Comparison of ENCODE assay signal across 11 cellular contexts in genomic region chr14:22131749-22132476, GRCh38.
A peak's percentile ranks its signal among the peaks of the same experiment; 100 is the strongest.
DNase-seq lines count a peak whose midpoint lies in the region; ATAC-seq, FAIRE-seq and TF ChIP-seq lines count a peak whose summit lies in the region.
"Had no signal": no experiment of that assay in that cellular context is flagged by ENCODE, and none has a peak within 500 bp of the region (broad histone marks: within the 10 kb centered on the region; RNA-seq: fewer than 3 reads in every experiment).

No MANE protein-coding gene starts in this region.

- no peaks in the 10 kb centered on the region for H4K20me1 ChIP-seq in H1 (replicated peaks in 1 of 2; ENCODE audit: control insufficient read depth in 1 of 2, insufficient read depth in 2 of 2, low read length in 2 of 2)

- no peak overlapping the region for H2BK120ac ChIP-seq in H1 (replicated peaks; ENCODE audit: low read depth, low read length)

- no peak overlapping the region for H3K27ac Mint-ChIP-seq in MCF 10A (ENCODE audit: low read depth, unreplicated experiment)

- no peaks in the 10 kb centered on the region for H3K27me3 Mint-ChIP-seq in MCF 10A (ENCODE audit: insufficient read depth, unreplicated experiment)

- no peak for TF ChIP-seq EP300 in H1 (IDR thresholded peaks at IDR 0.05; ENCODE audit: borderline replicate concordance in 1 of 2, low read depth in 2 of 2, low read length in 2 of 2)

- H3K18ac ChIP-seq in H1 (ENCODE audit: extremely low read depth, low read length): no peak overlapping the region

- CTCF ChIA-PET in MCF 10A (lab: Yijun Ruan, JAX) (interaction anchor here (0.6 to 1.6 kb wide), 10 partner anchors 9 to 81 kb away, joined by 3 to 5 read pairs (median 4); no protein-coding TSS in a partner anchor), H1 (lab: Charles Lee; ENCODE audit: partially characterized antibody) (interaction anchor here (0.6 to 3.3 kb wide), 32 partner anchors 9 to 313 kb away, joined by 3 to 26 read pairs (median 5); no protein-coding TSS in a partner anchor)

- H3K36me3 ChIP-seq in breast epithelium: no peaks in the 10 kb centered on the region
- H3K36me3 ChIP-seq in NT2/D1 (ENCODE audit: insufficient read depth, insufficient read length, low read length): no peaks in the 10 kb centered on the region
- H3K36me3 ChIP-seq in H1 (ENCODE audit: control insufficient read depth in 2 of 4, insufficient read depth in 4 of 4, low read length in 3 of 4): no peaks in the 10 kb centered on the region

- no peak overlapping the region for H2AK5ac ChIP-seq in H1 (ENCODE audit: low read depth, low read length)

- H3K23me2 ChIP-seq in H1 (ENCODE audit: low read depth, low read length): no peaks in the 10 kb centered on the region

- peaks cover 6% of the 10 kb centered on the region for H3K36me3 Mint-ChIP-seq in MCF 10A (ENCODE audit: insufficient read depth, unreplicated experiment)

- no peaks in the 10 kb centered on the region for H3K4me1 Mint-ChIP-seq in MCF 10A (ENCODE audit: insufficient read depth, unreplicated experiment)

- no peak overlapping the region for H3K4me3 Mint-ChIP-seq in MCF 10A (ENCODE audit: unreplicated experiment)

- TF ChIP-seq POLR2A in breast epithelium (IDR thresholded peaks at IDR 0.05) (no peak), H1 (IDR thresholded peaks at IDR 0.05; ENCODE audit: control extremely low read depth in 1 of 2, low read depth in 2 of 2, low read length in 2 of 2) (no peak)

- no peak overlapping the region for H4K5ac ChIP-seq in H1 (ENCODE audit: insufficient read length, low read depth, low read length)

- no peak overlapping the region for H2BK15ac ChIP-seq in H1 (ENCODE audit: low read length)

- no peak overlapping the region for H3K23ac ChIP-seq in H1 (ENCODE audit: insufficient read length)

- H3K27ac ChIP-seq in breast epithelium (no peak overlapping the region), H1 (ENCODE audit: low read depth, low read length) (no peak overlapping the region)

- no TSS peak for BruUV-seq in MCF 10A (replicated peaks; lab: Mats Ljungman, UMichigan)

- peak; percentile 10 for DNase-seq in MCF 10A (ENCODE audit: unreplicated experiment)
- DNase-seq in breast epithelium (ENCODE audit: low spot score in 2 of 2): no peak
- DNase-seq in NT2/D1 (ENCODE audit: low read depth, low spot score): peak; percentile 13
- DNase-seq in H1 (ENCODE audit: low read depth in 1 of 2, low spot score in 2 of 2): peak in 1 of 2 experiments; percentile 78
- DNase-seq in stimulated activated CD4-positive, alpha-beta T cell treated with anti-CD3 and anti-CD28 coated beads, Interleukin-2, amount 100 ng/mL, for 48 hours: peak; percentile 34 to 37
- DNase-seq in mucosa of gallbladder (ENCODE audit: low spot score): no peak
- DNase-seq in RKO (ENCODE audit: low spot score): no peak
- DNase-seq: GF-D8, hypothalamus had no signal

- no peak overlapping the region for H3K56ac ChIP-seq in H1 (replicated peaks; ENCODE audit: insufficient read length, low read depth, low read length)

- no peak for ATAC-seq in HG02981 (IDR thresholded peaks at IDR 0.05; ENCODE audit: unreplicated experiment)
- ATAC-seq: activated CD4-positive, CD25-positive, alpha-beta regulatory T cell treated with anti-CD3 and anti-CD28 coated beads, Interleukin-2, amount 50 U/mL, for 24 hours had no signal

- H3K4ac ChIP-seq in H1 (replicated peaks; ENCODE audit: insufficient read length, low read depth, low read length): no peak overlapping the region

- H3K79me2 ChIP-seq in H1 (ENCODE audit: control insufficient read depth in 1 of 2, insufficient read depth in 2 of 2, low read length in 2 of 2): no peaks in the 10 kb centered on the region

- peak; percentile 30 to 46; a peak in 3 of 4 replicates for TF ChIP-seq RAD21 in H1 (IDR thresholded peaks at IDR 0.05 in 1 of 2, conservative IDR thresholded peaks at IDR 0.05 in 1 of 2; ENCODE audit: low read depth in 2 of 2, low read length in 2 of 2)

- no peaks in the 10 kb centered on the region for H3K27me3 ChIP-seq in breast epithelium
- no peaks in the 10 kb centered on the region for H3K27me3 ChIP-seq in NT2/D1 (ENCODE audit: insufficient read depth, insufficient read length)
- H3K27me3 ChIP-seq in H1 (replicated peaks in 1 of 4; ENCODE audit: control insufficient read depth in 3 of 4, extremely low read depth in 1 of 4, insufficient read depth in 3 of 4, low read length in 3 of 4): no peaks in the 10 kb centered on the region

- peak; percentile 46 for TF ChIP-seq CTCF in MCF 10A (IDR thresholded peaks at IDR 0.05; ENCODE audit: unreplicated experiment)
- no peak for TF ChIP-seq CTCF in breast epithelium (IDR thresholded peaks at IDR 0.05)
- TF ChIP-seq CTCF in H1 (IDR thresholded peaks at IDR 0.05; ENCODE audit: control extremely low read depth in 1 of 3, insufficient read depth in 1 of 3, low read depth in 1 of 3, low read length in 3 of 3): peak; percentile 41 to 73 (median 55)

- peak; percentile 78 for FAIRE-seq in H1 (lab: Jason Lieb, UNC)

- H3K9ac ChIP-seq in NT2/D1 (ENCODE audit: insufficient read length, low read depth): no peak overlapping the region
- H3K9ac ChIP-seq in H1 (replicated peaks in 1 of 4; ENCODE audit: extremely low read depth in 1 of 4, low read depth in 3 of 4, low read length in 3 of 4): no peak overlapping the region

- H3K4me3 ChIP-seq in breast epithelium (no peak overlapping the region), NT2/D1 (ENCODE audit: insufficient read length, low read depth) (no peak overlapping the region), H1 (ENCODE audit: extremely low read depth in 1 of 4, insufficient read depth in 2 of 4, low read depth in 3 of 4, low read length in 4 of 4) (no peak overlapping the region)

- H4K8ac ChIP-seq in H1 (ENCODE audit: extremely low read depth, insufficient read depth, low read length): no peak overlapping the region

- no peak overlapping the region for H3K4me2 ChIP-seq in H1 (ENCODE audit: insufficient read depth in 1 of 2, low read depth in 2 of 2, low read length in 2 of 2)

- peak overlapping the region; percentile 70 for H2AFZ ChIP-seq in H1 (ENCODE audit: low read length)

- peaks cover 7% of the 10 kb centered on the region for H3K9me3 Mint-ChIP-seq in MCF 10A (ENCODE audit: unreplicated experiment)

- no peak overlapping the region for H2BK12ac ChIP-seq in H1 (ENCODE audit: low read depth, low read length)

- WGBS in H1 (ENCODE audit: extremely low coverage in 1 of 2, insufficient coverage in 1 of 2, insufficient read length in 1 of 2, insufficient replicate concordance in 2 of 2, low coverage in 1 of 2, low lambda C conversion rate in 2 of 2, missing lambda C conversion rate in 1 of 2), 2 experiments: 79% methylated on average over 4 of the region's 4 CpGs; no CpG with 5 or more reads in 1 of the 2 experiments

- intact Hi-C loops in MCF 10A (cut with micrococcal nuclease) (no loop called here), breast epithelium (cut with DNase I; ENCODE audit: low total_unique reads) (no loop called here)

- no peak overlapping the region for H2BK5ac ChIP-seq in H1 (ENCODE audit: low read depth, low read length)

- peaks cover 0 to 9% of the 10 kb centered on the region in 2 donors for H3K9me3 ChIP-seq in breast epithelium
- peaks cover 7% of the 10 kb centered on the region; the same call in 1 of the 2 replicates for H3K9me3 ChIP-seq in NT2/D1 (ENCODE audit: insufficient read depth, low read length)
- peaks cover 1 to 3% of the 10 kb centered on the region in 2 experiments; a peak in 2 of 4 replicates for H3K9me3 ChIP-seq in H1 (ENCODE audit: insufficient read depth in 2 of 2, low read depth in 1 of 2, low read length in 1 of 2)

- H3K14ac ChIP-seq in H1 (ENCODE audit: insufficient read length): no peak overlapping the region

- no peaks in the 10 kb centered on the region for H3K4me1 ChIP-seq in breast epithelium
- H3K4me1 ChIP-seq in NT2/D1 (ENCODE audit: insufficient read depth, insufficient read length): no peaks in the 10 kb centered on the region
- H3K4me1 ChIP-seq in H1 (replicated peaks in 1 of 4; ENCODE audit: control insufficient read depth in 3 of 4, insufficient read depth in 4 of 4, low read length in 3 of 4): no peaks in the 10 kb centered on the region

- no peak overlapping the region for H4K91ac ChIP-seq in H1 (replicated peaks; ENCODE audit: insufficient read length, low read length)

- no peaks in the 10 kb centered on the region for H3K79me1 ChIP-seq in H1 (ENCODE audit: low read depth, low read length)

- no peak overlapping the region for H2BK20ac ChIP-seq in H1 (ENCODE audit: low read length)

- POLR2A ChIA-PET in MCF 10A (lab: Yijun Ruan, JAX) (no interaction called here), H1 (lab: Charles Lee; ENCODE audit: partially characterized antibody) (interaction anchor here (0.6 kb wide), 1 partner anchor 684 kb away, joined by 3 read pairs; no protein-coding TSS in a partner anchor)

TF ChIP-seq in H1, 55 proteins besides CTCF, POLR2A, EP300 and RAD21:
- TF ChIP-seq YY1 (IDR thresholded peaks at IDR 0.05; ENCODE audit: low read depth, low read length) (0 out of 2 replicates have a peak, but pooled peaks have one; percentile 22), TCF12 (IDR thresholded peaks at IDR 0.05; ENCODE audit: low read depth, low read length) (no peak)
TF ChIP-seq in H1: peak in this region for 1.

Comparison
In these comparisons a context has a peak if more than half of its experiments do, and no peak if none do; other contexts are left out.
1. DNase-seq: peak in MCF 10A (single experiment), NT2/D1 (single experiment) and stimulated activated CD4-positive, alpha-beta T cell treated with anti-CD3 and anti-CD28 coated beads, Interleukin-2, amount 100 ng/mL, for 48 hours (2 of 2); none in breast epithelium (0 of 2), mucosa of gallbladder (single experiment) and RKO (single experiment).
2. CTCF ChIP-seq: peak in MCF 10A (single experiment) and H1 (3 of 3); none in breast epithelium (0 of 3).